In the genomic region with DNA sequence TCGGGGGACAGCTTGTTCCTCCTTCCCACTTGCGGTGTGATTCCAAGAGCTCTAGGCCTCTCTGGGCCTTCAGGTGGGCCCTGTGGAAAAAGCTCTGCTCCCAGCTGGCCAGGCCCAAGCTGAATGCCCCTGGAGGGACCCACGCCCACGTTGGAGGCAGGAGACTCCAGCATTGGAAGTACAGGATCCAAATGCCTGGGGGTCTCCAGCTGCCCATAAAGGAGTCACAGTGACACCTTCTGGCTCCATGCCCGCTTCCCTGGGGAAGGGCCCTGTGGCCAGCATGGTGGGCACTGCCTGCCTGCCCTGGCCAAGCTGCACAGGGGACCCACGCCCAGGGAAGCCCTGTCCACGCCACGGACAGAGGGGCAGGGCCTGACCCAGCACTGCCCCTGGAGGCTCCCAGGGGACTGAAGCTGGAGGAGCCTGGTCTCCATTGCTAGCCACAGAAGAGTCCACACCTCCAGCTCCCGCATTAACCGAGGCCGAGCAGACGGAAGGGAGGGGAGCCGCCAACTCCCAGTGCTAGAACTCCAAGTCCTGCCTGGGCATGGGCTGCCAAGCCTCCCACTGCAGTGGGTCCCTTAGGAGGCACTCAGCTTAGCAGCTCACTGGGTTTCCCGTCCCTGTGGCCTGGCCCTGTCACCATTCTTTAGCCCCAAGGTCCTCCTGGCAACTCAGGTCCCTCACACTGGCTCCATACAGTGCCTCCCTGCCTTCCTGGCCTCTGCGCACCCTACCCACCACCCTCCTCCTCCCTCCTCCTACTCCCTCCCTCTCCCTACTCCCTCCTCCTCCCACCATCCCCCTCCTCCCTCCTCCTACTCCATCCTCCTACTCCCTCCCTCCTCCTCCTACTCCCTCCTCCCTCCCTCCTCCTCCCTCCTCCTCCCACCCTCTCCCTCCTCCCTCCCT, we compare ENCODE assay signal across 23 cellular contexts. TPM values are rescaled to one million over a fixed set of nuclear protein-coding genes. Genes with fewer than 3 reads are reported as not detected.
DNase-seq lines count a peak whose midpoint lies in the region; ATAC-seq, FAIRE-seq and TF ChIP-seq lines count a peak whose summit lies in the region.
"Had no signal": no experiment of that assay in that cellular context is flagged by ENCODE, and none has a peak within 500 bp of the region (broad histone marks: within the 10 kb centered on the region; RNA-seq: fewer than 3 reads in every experiment).

No MANE protein-coding gene starts in this region.

- no peak for TF ChIP-seq EP300 in HepG2 (IDR thresholded peaks at IDR 0.05; ENCODE audit: low read depth in 2 of 2, low read length in 2 of 2)
- no peak for TF ChIP-seq EP300 in HepG2 (CRISPR knock-in tag; IDR thresholded peaks at IDR 0.05; ENCODE audit: borderline replicate concordance)
- no peak for TF ChIP-seq EP300 in K562 (IDR thresholded peaks at IDR 0.05; ENCODE audit: low read length)

- H3K79me2 ChIP-seq in HepG2 (ENCODE audit: insufficient read depth, low read length) (no peaks in the 10 kb centered on the region), K562 (ENCODE audit: control insufficient read depth, insufficient read depth, low read length) (no peaks in the 10 kb centered on the region)

- DNase-seq in DMS 273 (lab: John Stamatoyannopoulos, UW; ENCODE audit: unreplicated experiment), result peak; percentile 49
- no peak for DNase-seq in DMS 273 treated with DMSO at 0.1 percent for 48 hours (lab: John Stamatoyannopoulos, UW)
- DNase-seq in HepG2 (ENCODE audit: low spot score), result no peak
- no peak for DNase-seq in right lobe of liver
- no peak for DNase-seq in K562 (ENCODE audit: extremely low read depth in 1 of 4, low spot score in 3 of 4)
- DNase-seq in kidney glomerular epithelial cell (lab: John Stamatoyannopoulos, UW), result no peak
- no peak for DNase-seq in 8988T
- no peak for DNase-seq in prostate gland (ENCODE audit: low spot score)
- DNase-seq: Caco-2; CD4-positive, CD25-positive, alpha-beta regulatory T cell; NCI-H1048; NCI-H1436; NCI-H1930; NCI-H2171; NCI-H526; NK-92 treated with Interleukin-12 subunit alpha and Interleukin-12 subunit beta, amount 100 ng/mL, for 24 hours; OCI-M1; SJCRH30 had no signal

- 37% methylated on average over 3 of the region's 15 CpGs for WGBS in HepG2 (ENCODE audit: low lambda C conversion rate)
- WGBS in right lobe of liver (ENCODE audit: insufficient coverage, low coverage, low lambda C conversion rate, missing lambda C conversion rate), result 83% methylated on average over 1 of the region's 15 CpGs
- 6% methylated on average over 14 of the region's 15 CpGs for WGBS in K562 (ENCODE audit: insufficient coverage, low coverage, missing lambda C conversion rate)
- WGBS in prostate gland, result 90% methylated on average over 15 of the region's 15 CpGs

- TF ChIP-seq RAD21 in HepG2 (CRISPR knock-in tag; IDR thresholded peaks at IDR 0.05) (no peak), K562 (CRISPR knock-in tag; conservative IDR thresholded peaks at IDR 0.05 in 1 of 2, IDR thresholded peaks at IDR 0.05 in 1 of 2) (no peak)

- in situ Hi-C loops in HepG2 (cut with HindIII; ENCODE audit: extremely low pct_ligation_motif_present, low pct_unique_long_range_greater_than_20kb), result no loop called here
- in situ Hi-C loops in K562 (cut with MboI), result no loop called here

- H3K4me2 ChIP-seq in HepG2 (ENCODE audit: low read depth, low read length) (no peak overlapping the region), K562 (ENCODE audit: insufficient read depth, low read length) (no peak overlapping the region)

- POLR2A ChIA-PET in HepG2 (lab: Yijun Ruan, JAX) (no interaction called here), K562 (lab: Yijun Ruan, JAX) (interaction anchor here (0.6 to 1.1 kb wide), 5 partner anchors 8 to 832 kb away, joined by 3 to 4 read pairs (median 3); no protein-coding TSS in a partner anchor)

- no peak for TF ChIP-seq POLR2A in HepG2 (IDR thresholded peaks at IDR 0.05; ENCODE audit: insufficient read depth in 1 of 2, low read depth in 2 of 2, low read length in 2 of 2)
- TF ChIP-seq POLR2A in right lobe of liver (IDR thresholded peaks at IDR 0.05), result no peak
- TF ChIP-seq POLR2A in K562 (conservative IDR thresholded peaks at IDR 0.05), result no peak
- TF ChIP-seq POLR2A in prostate gland (IDR thresholded peaks at IDR 0.05), result no peak

- FAIRE-seq in HepG2 (lab: Jason Lieb, UNC), result no peak
- no peak for FAIRE-seq in K562 (lab: Jason Lieb, UNC)
- FAIRE-seq: H54 had no signal

- H3K27ac ChIP-seq in HepG2 (ENCODE audit: extremely low read length, insufficient read depth, low read length) (no peak overlapping the region), right lobe of liver (no peak overlapping the region), K562 (ENCODE audit: extremely low read depth, low read depth, low read length) (no peak overlapping the region), prostate gland (no peak overlapping the region)
- H3K27ac ChIP-seq: 22Rv1, RWPE1, SJCRH30 had no signal

- no peak overlapping the region for H3K4me3 ChIP-seq in HepG2 (replicated peaks in 1 of 3; ENCODE audit: insufficient read depth in 1 of 3, low read depth in 2 of 3, low read length in 3 of 3)
- H3K4me3 ChIP-seq in right lobe of liver, result no peak overlapping the region
- no peak overlapping the region for H3K4me3 ChIP-seq in K562
- no peak overlapping the region for H3K4me3 ChIP-seq in prostate gland
- H3K4me3 ChIP-seq: SJCRH30 had no signal

- H3K9ac ChIP-seq in HepG2 (ENCODE audit: insufficient read depth, low read depth, low read length) (no peak overlapping the region), K562 (ENCODE audit: insufficient read depth in 1 of 2, low read depth in 2 of 2, low read length in 2 of 2) (0 out of 4 replicates have a peak overlapping the region, but pooled peaks of 1 of the 2 experiments have one; percentile 59)

- TF ChIP-seq CTCF in HepG2 (CRISPR knock-in tag; IDR thresholded peaks at IDR 0.05) (no peak), right lobe of liver (IDR thresholded peaks at IDR 0.05) (no peak), K562 (IDR thresholded peaks at IDR 0.05 in 2 of 3, conservative IDR thresholded peaks at IDR 0.05 in 1 of 3; ENCODE audit: insufficient read depth in 2 of 3, low read depth in 1 of 3, low read length in 3 of 3) (peak in 2 of 3 experiments; percentile 16 to 21; a peak in 1 of 6 replicates), prostate gland (IDR thresholded peaks at IDR 0.05) (no peak)

- H3K4me1 ChIP-seq in HepG2 (ENCODE audit: insufficient read depth, low read length) (no peaks in the 10 kb centered on the region), right lobe of liver (no peaks in the 10 kb centered on the region), K562 (replicated peaks in 1 of 2; ENCODE audit: control insufficient read depth in 2 of 2, insufficient read depth in 2 of 2, low read length in 2 of 2) (peaks cover 0 to 40% of the 10 kb centered on the region in 2 experiments; a peak in 2 of 5 replicates), prostate gland (replicated peaks) (no peaks in the 10 kb centered on the region)
- H3K4me1 ChIP-seq: Caco-2 had no signal

- CTCF ChIA-PET in HepG2 (lab: Yijun Ruan, JAX; ENCODE audit: low intra/inter-chr PET ratio, low total read pairs) (no interaction called here), K562 (lab: Yijun Ruan, JAX; ENCODE audit: low intra/inter-chr PET ratio) (no interaction called here)

- intact Hi-C loops in HepG2 (cut with micrococcal nuclease; ENCODE audit: unreplicated experiment), result no loop called here
- intact Hi-C loops in right lobe of liver (cut with DNase I), result no loop called here
- intact Hi-C loops in K562 (cut with micrococcal nuclease), result no loop called here
- intact Hi-C loops in prostate gland (cut with DNase I), result no loop called here

- no peak overlapping the region for H2AFZ ChIP-seq in HepG2 (ENCODE audit: low read length)
- no peak overlapping the region for H2AFZ ChIP-seq in K562 (ENCODE audit: low read depth, low read length)

- H4K20me1 ChIP-seq in HepG2 (ENCODE audit: insufficient read depth, low read length), result no peaks in the 10 kb centered on the region
- H4K20me1 ChIP-seq in K562 (replicated peaks; ENCODE audit: control insufficient read depth, insufficient read depth, low read length), result no peaks in the 10 kb centered on the region; the same call in none of the 2 replicates

- BruUV-seq in HepG2 (replicated peaks; lab: Mats Ljungman, UMichigan) (no TSS peak), K562 (replicated peaks; lab: Mats Ljungman, UMichigan) (no TSS peak)

- ATAC-seq in HepG2, result peak; percentile 33
- no peak for ATAC-seq in right lobe of liver
- ATAC-seq in K562, result peak; percentile 29; the same call in 2 of the 3 replicates

- H3K9me3 ChIP-seq in HepG2 (ENCODE audit: low read length) (no peaks in the 10 kb centered on the region), right lobe of liver (no peaks in the 10 kb centered on the region), K562 (replicated peaks; ENCODE audit: control insufficient read depth, insufficient read depth, low read depth, low read length) (no peaks in the 10 kb centered on the region), prostate gland (no peaks in the 10 kb centered on the region)
- H3K9me3 ChIP-seq: Caco-2, SJCRH30 had no signal

- H3K27me3 ChIP-seq in HepG2 (ENCODE audit: control insufficient read depth in 1 of 2, insufficient read depth in 2 of 2, low read length in 2 of 2) (peaks cover 0 to 14% of the 10 kb centered on the region in 2 experiments; a peak in 2 of 5 replicates), right lobe of liver (no peaks in the 10 kb centered on the region), K562 (ENCODE audit: control insufficient read depth in 2 of 2, insufficient read depth in 2 of 2, low read length in 2 of 2) (peaks cover 0 to 29% of the 10 kb centered on the region in 2 experiments; a peak in 3 of 5 replicates), prostate gland (replicated peaks; ENCODE audit: insufficient read depth) (no peaks in the 10 kb centered on the region)

- peaks cover 6% of the 10 kb centered on the region for H3K9me1 ChIP-seq in K562 (ENCODE audit: control insufficient read depth, insufficient read depth, low read length)

- H3K36me3 ChIP-seq in HepG2 (replicated peaks in 1 of 2; ENCODE audit: control insufficient read depth in 1 of 2, insufficient read depth in 2 of 2, low read length in 2 of 2), result no peaks in the 10 kb centered on the region
- H3K36me3 ChIP-seq in right lobe of liver, result no peaks in the 10 kb centered on the region
- no peaks in the 10 kb centered on the region for H3K36me3 ChIP-seq in K562 (ENCODE audit: control insufficient read depth, insufficient read depth, low read length)
- H3K36me3 ChIP-seq in prostate gland, result no peaks in the 10 kb centered on the region
- H3K36me3 ChIP-seq: SJCRH30 had no signal

RNA-seq across cellular contexts. Expression of gene WNT9A, which starts 41.9 kb away (rescaled TPM):
- total RNA-seq in HepG2 (2016; rRNA removed; fragmentation: Illumina TruSeq; extraction: Trizol) (0.04 TPM in 2 replicates), right lobe of liver (under 1 TPM in 5 of 6 experiments, not detected in 1; 0.09 to 0.19 (median 0.10) TPM), K562 (2014; rRNA removed) (0.04 TPM in 1 of 2 replicates, not detected in the other), K562 (2014; rRNA removed; fragmentation: Illumina TruSeq; extraction: Trizol) (0.04 TPM in 1 of 2 replicates, not detected in the other), K562 (2015; rRNA removed; fragmentation: Illumina TruSeq; extraction: Trizol) (not detected in 2 replicates), K562 (2021) (0.04 and 0.16 TPM in 2 replicates), prostate gland (1 to 10 TPM; 1.4 to 2.0 TPM)
- not detected in 2 replicates for total RNA-seq in HepG2 (2016; cell fraction: cytosol; rRNA removed; fragmentation: Illumina TruSeq; extraction: Trizol; ENCODE audit: low read depth)
- 0.04 TPM in 1 of 2 replicates, not detected in the other for total RNA-seq in HepG2 (2016; cell fraction: insoluble cytoplasmic fraction; rRNA removed; fragmentation: Illumina TruSeq; extraction: Trizol)
- total RNA-seq in HepG2 (2016; cell fraction: membrane; rRNA removed; fragmentation: Illumina TruSeq; extraction: Trizol), result not detected in 2 replicates
- not detected in 2 replicates for total RNA-seq in HepG2 (2016; cell fraction: nucleus; rRNA removed; fragmentation: Illumina TruSeq; extraction: Trizol)
- polyA plus RNA-seq in HepG2 (2011; rRNA removed) (not detected in 2 replicates), K562 (2011; rRNA removed) (0.10 and 0.12 TPM in 2 replicates), K562 (2014; fragmentation: Illumina TruSeq; extraction: Trizol) (0.03 and 0.07 TPM in 2 replicates), K562 (2014; fragmentation: Nextera tagmentation; extraction: Ambion mirVana) (not detected), K562 (2014; rRNA removed) (0.07 and 0.17 TPM in 2 replicates)
- polyA plus RNA-seq in HepG2 (2011; cell fraction: cytosol; rRNA removed), result 0.04 TPM in 1 of 2 replicates, not detected in the other
- 0.06 and 0.07 TPM in 2 replicates for polyA plus RNA-seq in HepG2 (2011; cell fraction: nucleus; rRNA removed)
- 0.04 TPM in 1 of 2 replicates, not detected in the other for polyA plus RNA-seq in HepG2 (2012)
- not detected in 2 replicates for polyA plus RNA-seq in HepG2 (2016; cell fraction: cytosol; fragmentation: Illumina TruSeq; extraction: Trizol; ENCODE audit: low read depth)
- not detected in 2 replicates for polyA plus RNA-seq in HepG2 (2016; cell fraction: insoluble cytoplasmic fraction; fragmentation: Illumina TruSeq; extraction: Trizol; ENCODE audit: low read depth)
- not detected in 2 replicates for polyA plus RNA-seq in HepG2 (2016; cell fraction: membrane; fragmentation: Illumina TruSeq; extraction: Trizol; ENCODE audit: low read depth)
- polyA plus RNA-seq in HepG2 (2016; cell fraction: nucleus; fragmentation: Illumina TruSeq; extraction: Trizol; ENCODE audit: insufficient read depth, low read depth), result not detected in 2 replicates
- polyA minus RNA-seq in HepG2 (2011; rRNA and poly(A)+ RNA removed; ENCODE audit: low replicate concordance), result 0.04 and 2.6 TPM in 2 replicates
- polyA minus RNA-seq in HepG2 (2011; cell fraction: cytosol; rRNA and poly(A)+ RNA removed), result not detected in 2 replicates
- polyA minus RNA-seq in HepG2 (2011; cell fraction: nucleus; rRNA and poly(A)+ RNA removed), result not detected in 2 replicates
- 0.44 and 0.51 TPM in 2 replicates for total RNA-seq in K562 (2011; cell fraction: chromatin; rRNA removed; ENCODE audit: low replicate concordance)
- 0.26 and 0.67 TPM in 2 replicates for total RNA-seq in K562 (2011; cell fraction: nucleolus; rRNA removed)
- 0.37 and 0.61 TPM in 2 replicates for total RNA-seq in K562 (2011; cell fraction: nucleoplasm; rRNA removed)
- 0.09 and 0.19 TPM in 2 replicates for polyA plus RNA-seq in K562 (2011; cell fraction: cytosol; rRNA removed)
- 0.30 and 0.39 TPM in 2 replicates for polyA plus RNA-seq in K562 (2011; cell fraction: nucleus; rRNA removed)
- polyA plus RNA-seq in K562 (2012), result 0.12 and 0.19 TPM in 2 replicates
- polyA minus RNA-seq in K562 (2011; rRNA and poly(A)+ RNA removed), result 0.25 and 0.36 TPM in 2 replicates
- polyA minus RNA-seq in K562 (2011; cell fraction: cytosol; rRNA and poly(A)+ RNA removed), result 0.46 TPM in 1 of 2 replicates, not detected in the other
- polyA minus RNA-seq in K562 (2011; cell fraction: nucleus; rRNA and poly(A)+ RNA removed), result 0.11 and 0.13 TPM in 2 replicates
- total RNA-seq: B cell, HT-29 had no signal
- polyA plus RNA-seq: CD4-positive, CD25-positive, alpha-beta regulatory T cell had no signal

Comparison
In these comparisons a context has a peak if more than half of its experiments do, and no peak if none do; other contexts are left out.
1. ATAC-seq: peak in HepG2 (single experiment) and K562 (single experiment); none in right lobe of liver (0 of 4).
2. CTCF ChIP-seq: peak in K562 (2 of 3); none in HepG2 (single experiment), right lobe of liver (0 of 4) and prostate gland (0 of 4).